ENCODE assay signal across 8 cellular contexts in the genomic region with DNA sequence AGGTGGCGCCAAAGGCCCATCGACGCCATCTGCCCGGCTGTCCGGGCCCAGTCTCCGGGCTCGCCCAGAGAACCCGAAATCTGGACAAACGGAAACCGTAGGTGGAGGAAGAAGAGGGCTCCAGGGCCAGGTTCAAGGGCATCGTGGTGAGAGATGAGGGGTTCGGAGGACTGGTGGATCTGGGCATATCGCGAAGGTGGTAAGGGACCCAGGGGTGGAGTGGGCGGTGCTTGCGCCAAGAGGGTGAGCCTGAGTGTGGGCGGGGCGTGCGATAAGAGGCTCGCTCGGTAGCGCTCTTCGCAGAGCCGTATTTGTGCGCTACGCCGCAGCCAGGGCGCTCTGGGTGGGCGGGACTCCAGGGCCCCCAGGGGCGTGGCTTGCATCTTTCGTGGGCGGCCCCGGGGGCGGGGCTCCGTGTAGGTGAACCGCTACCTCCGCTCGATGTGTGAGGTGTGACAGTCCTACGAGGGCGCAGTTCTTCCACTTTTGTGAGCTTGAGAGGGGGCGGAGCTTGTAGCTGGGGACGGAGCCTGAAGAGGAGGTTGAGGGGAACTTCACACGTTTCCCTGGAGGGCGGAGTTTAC. TPM values are rescaled to one million over a fixed set of nuclear protein-coding genes. Genes with fewer than 3 reads are reported as not detected.
DNase-seq lines count a peak whose midpoint lies in the region; TF ChIP-seq lines count a peak whose summit lies in the region.

No MANE protein-coding gene starts in this region.

- peaks cover 12% of the 10 kb centered on the region for H3K23me2 ChIP-seq in H9 (ENCODE audit: insufficient read length, low read depth, low read length, poor library complexity, severe bottlenecking)

- no peaks in the 10 kb centered on the region for H3K79me2 ChIP-seq in H9 (ENCODE audit: insufficient read depth, low read length)
- H3K79me2 ChIP-seq in Loucy (ENCODE audit: insufficient read depth, low read length) = no peaks in the 10 kb centered on the region
- no peaks in the 10 kb centered on the region for H3K79me2 ChIP-seq in neural progenitor cell (ENCODE audit: low read depth)

- H3K4ac ChIP-seq in H9 (ENCODE audit: low read depth, low read length) = no peak overlapping the region

- TF ChIP-seq POLR2A in Raji (IDR thresholded peaks at IDR 0.05; ENCODE audit: insufficient read depth, low read depth, low read length) (peak; percentile 52), stomach (IDR thresholded peaks at IDR 0.05) (no peak)

- H3K18ac ChIP-seq in H9 (ENCODE audit: insufficient read length, low read depth, low read length) = peak overlapping the region; percentile 11

- no peak overlapping the region for H2AK5ac ChIP-seq in H9 (ENCODE audit: insufficient read length, low read length)

- H3K36me3 ChIP-seq in Loucy (ENCODE audit: insufficient read depth, low read length) = no peaks in the 10 kb centered on the region
- H3K36me3 ChIP-seq in neural progenitor cell = no peaks in the 10 kb centered on the region
- no peaks in the 10 kb centered on the region for H3K36me3 ChIP-seq in stomach

- H3K9me3 Mint-ChIP-seq in H9 = no peaks in the 10 kb centered on the region; a peak in 1 of 5 replicates
- no peaks in the 10 kb centered on the region for H3K9me3 Mint-ChIP-seq in neural progenitor cell

- H3K4me2 ChIP-seq in H9 (ENCODE audit: insufficient read depth, insufficient read length, low read length) = peak overlapping the region; percentile 48
- peak overlapping the region; percentile 79 for H3K4me2 ChIP-seq in Loucy (ENCODE audit: low read depth, low read length, poor library complexity, severe bottlenecking)
- H3K4me2 ChIP-seq in neural progenitor cell = peak overlapping the region; percentile 74

- no peaks in the 10 kb centered on the region; a peak in 1 of 7 replicates for H3K36me3 Mint-ChIP-seq in H9 (ENCODE audit: insufficient read depth in 1 of 3, low read depth in 3 of 3)
- no peaks in the 10 kb centered on the region for H3K36me3 Mint-ChIP-seq in neural progenitor cell

- H3K14ac ChIP-seq in H9 (ENCODE audit: insufficient read depth, low read length) = 0 out of 2 replicates have a peak overlapping the region, but pooled peaks have one; percentile 55

- H2BK5ac ChIP-seq in H9 (ENCODE audit: insufficient read length, low read length) = no peak overlapping the region

- no peak overlapping the region for H3K23ac ChIP-seq in H9 (ENCODE audit: insufficient read length, low read depth, low read length)

- no peak overlapping the region for H4K5ac ChIP-seq in H9 (ENCODE audit: insufficient read length, low read depth, low read length)

- DNase-seq in ELR (ENCODE audit: low read depth) = peak; percentile 94
- DNase-seq in H9 = peak; percentile 92
- peak; percentile 99 for DNase-seq in activated effector memory CD4-positive, alpha-beta T cell treated with anti-CD3 and anti-CD28 coated beads, Interleukin-2, amount 50 U/mL, for 16 hours
- DNase-seq in foreskin fibroblast = peak; percentile 84 to 97
- peak; percentile 97 for DNase-seq in neural progenitor cell (ENCODE audit: low spot score)
- DNase-seq in stomach = peak; percentile 95

- no CpG with 5 or more reads among the region's 44 CpGs for WGBS in H9 (ENCODE audit: extremely low coverage, insufficient read length, low lambda C conversion rate)
- WGBS in stomach, 5 donors = 0 to 1% (median 0%) methylated on average over 25 to 44 of the region's 44 CpGs

- H3K9me3 ChIP-seq in H9 (ENCODE audit: control insufficient read depth, low read depth, low read length) (no peaks in the 10 kb centered on the region), Loucy (ENCODE audit: insufficient read depth, low read depth, low read length) (no peaks in the 10 kb centered on the region), neural progenitor cell (ENCODE audit: low read depth) (no peaks in the 10 kb centered on the region), stomach (no peaks in the 10 kb centered on the region)

- no peaks in the 10 kb centered on the region for H3K27me3 ChIP-seq in H9 (ENCODE audit: insufficient read depth, low read length)
- H3K27me3 ChIP-seq in Loucy (ENCODE audit: insufficient read depth, low read length, poor library complexity, severe bottlenecking) = no peaks in the 10 kb centered on the region
- peaks cover 30% of the 10 kb centered on the region for H3K27me3 ChIP-seq in neural progenitor cell
- H3K27me3 ChIP-seq in stomach = peaks cover 0 to 9% (median 0%) of the 10 kb centered on the region in 3 donors

- no peak overlapping the region for H4K91ac ChIP-seq in H9 (ENCODE audit: insufficient read length, low read depth, low read length)

- no peaks in the 10 kb centered on the region for H4K20me1 ChIP-seq in H9 (ENCODE audit: control insufficient read depth, insufficient read depth, insufficient read length)
- H4K20me1 ChIP-seq in Loucy (ENCODE audit: insufficient read depth, low read length, poor library complexity, severe bottlenecking) = no peaks in the 10 kb centered on the region
- no peaks in the 10 kb centered on the region for H4K20me1 ChIP-seq in neural progenitor cell (ENCODE audit: low read depth)

- intact Hi-C loops in stomach (cut with DNase I; ENCODE audit: low total_unique reads) = loop anchor here (10.0 kb wide), 1 partner anchor 73 kb away; no protein-coding TSS in a partner anchor

- H2BK15ac ChIP-seq in H9 (ENCODE audit: low read depth, low read length) = no peak overlapping the region

- H3K4me3 Mint-ChIP-seq in H9 (peak overlapping the region; percentile 78 to 86), neural progenitor cell (peak overlapping the region; percentile 91)

- no peaks in the 10 kb centered on the region for H3K79me1 ChIP-seq in H9 (ENCODE audit: insufficient read depth, low read depth, low read length, poor library complexity, severe bottlenecking)

- TF ChIP-seq EP300 in stomach (IDR thresholded peaks at IDR 0.05) = no peak

- no peak overlapping the region for H2BK120ac ChIP-seq in H9 (ENCODE audit: low read depth, low read length, poor library complexity, severe bottlenecking)

- H3K9ac ChIP-seq in H9 (ENCODE audit: extremely low read depth, insufficient read length, low read length) = no peak overlapping the region
- peak overlapping the region; percentile 52 for H3K9ac ChIP-seq in Loucy (ENCODE audit: low read depth, low read length, poor library complexity, severe bottlenecking)
- no peak overlapping the region for H3K9ac ChIP-seq in neural progenitor cell

- H3K4me1 Mint-ChIP-seq in H9 (peaks cover 10 to 20% of the 10 kb centered on the region in 2 experiments), neural progenitor cell (peaks cover 21% of the 10 kb centered on the region)

- H3K56ac ChIP-seq in H9 (ENCODE audit: insufficient read length, low read depth, low read length) = no peak overlapping the region

- H3F3A ChIP-seq in Loucy (ENCODE audit: low read depth) (no peaks in the 10 kb centered on the region), neural progenitor cell (ENCODE audit: low read depth) (peaks cover 34% of the 10 kb centered on the region)

- H2BK20ac ChIP-seq in H9 (ENCODE audit: low read depth, low read length, poor library complexity, severe bottlenecking) = no peak overlapping the region

- no peak overlapping the region for H3K27ac ChIP-seq in H9 (ENCODE audit: insufficient read length, low read depth, low read length)
- H3K27ac ChIP-seq in neural progenitor cell = no peak overlapping the region
- H3K27ac ChIP-seq in stomach = peak overlapping the region; percentile 84 to 94 (median 90)

- TF ChIP-seq CTCF in H9 (conservative IDR thresholded peaks at IDR 0.05) (peak; percentile 95), Loucy (conservative IDR thresholded peaks at IDR 0.05; ENCODE audit: low read length) (peak; percentile 99), foreskin fibroblast (IDR thresholded peaks at IDR 0.05; ENCODE audit: low read depth, low read length) (peak; percentile 92), neural progenitor cell (IDR thresholded peaks at IDR 0.05) (peak; percentile 94), stomach (IDR thresholded peaks at IDR 0.05) (peak in 4 of 7 experiments; percentile 74 to 96 (median 88))

- H3K27me3 Mint-ChIP-seq in H9 (ENCODE audit: low read depth) (peaks cover 24% of the 10 kb centered on the region), neural progenitor cell (ENCODE audit: insufficient read depth, low read depth) (peaks cover 10% of the 10 kb centered on the region)

- H3K4me1 ChIP-seq in H9 (ENCODE audit: insufficient read depth, low read length) = no peaks in the 10 kb centered on the region
- peaks cover 19% of the 10 kb centered on the region for H3K4me1 ChIP-seq in Loucy (ENCODE audit: insufficient read depth, low read length, poor library complexity, severe bottlenecking)
- peaks cover 14% of the 10 kb centered on the region for H3K4me1 ChIP-seq in neural progenitor cell
- H3K4me1 ChIP-seq in stomach = peaks cover 29 to 49% (median 44%) of the 10 kb centered on the region in 4 donors

- H3K4me3 ChIP-seq in Loucy (ENCODE audit: low read length, poor library complexity, severe bottlenecking) (peak overlapping the region; percentile 76), foreskin fibroblast (ENCODE audit: low read depth in 1 of 2, low read length in 2 of 2) (peak overlapping the region; percentile 54 to 67), neural progenitor cell (peak overlapping the region; percentile 53), stomach (peak overlapping the region; percentile 46 to 56 (median 56))

- no peak overlapping the region for H2AFZ ChIP-seq in H9 (ENCODE audit: low read length)
- peak overlapping the region; percentile 92 for H2AFZ ChIP-seq in Loucy (ENCODE audit: low read length)
- peak overlapping the region; percentile 95 for H2AFZ ChIP-seq in neural progenitor cell (replicated peaks)

- peak overlapping the region; percentile 91 to 99 (median 98) for H3K27ac Mint-ChIP-seq in H9
- H3K27ac Mint-ChIP-seq in neural progenitor cell = peak overlapping the region; percentile 93

- no peak overlapping the region for H2BK12ac ChIP-seq in H9 (ENCODE audit: insufficient read length, low read depth, low read length)

- H3K9me2 ChIP-seq in Loucy (replicated peaks; ENCODE audit: low read depth, low read length) = no peaks in the 10 kb centered on the region

- no peak overlapping the region for H3T11ph ChIP-seq in H9 (ENCODE audit: low read length)

- H4K8ac ChIP-seq in H9 (replicated peaks; ENCODE audit: insufficient read length, low read depth, low read length) = no peak overlapping the region

RNA-seq across cellular contexts. Expression of gene CD248, which starts 4.8 kb away (rescaled TPM):
- total RNA-seq in H9 (2021) (1.3 and 1.5 TPM in 2 replicates), neural progenitor cell (ENCODE audit: low replicate concordance) (0.62 and 0.99 TPM in 2 replicates), stomach (10 to 100 TPM in 2 of 5 donors, 1 to 10 TPM in 2, under 1 TPM in 1; 0.58 to 66.9 (median 6.8) TPM)
- polyA plus RNA-seq in stomach = 1 to 10 TPM; 2.3 to 5.6 (median 4.6) TPM

RNA-seq across cellular contexts. Expression of gene TMEM151A, which starts 20.4 kb away (rescaled TPM):
- total RNA-seq in H9 (2021) (1.2 and 1.4 TPM in 2 replicates), neural progenitor cell (ENCODE audit: low replicate concordance) (0.03 TPM in 1 of 2 replicates, not detected in the other), stomach (10 to 100 TPM in 2 of 5 donors, 1 to 10 TPM in 1, not detected in 2; 2.8 to 19.6 (median 18.3) TPM)
- 1 to 10 TPM in 2 of 3 donors, under 1 TPM in 1; 0.46 to 2.8 (median 2.4) TPM for polyA plus RNA-seq in stomach

RNA-seq across cellular contexts. Expression of gene YIF1A, which starts 23.1 kb away (rescaled TPM):
- total RNA-seq in H9 (2021) (64.3 and 71.6 TPM in 2 replicates), neural progenitor cell (ENCODE audit: low replicate concordance) (19.0 and 41.0 TPM in 2 replicates), stomach (100 to 1,000 TPM in 1 of 5 donors, 10 to 100 TPM in 4; 11.6 to 122 (median 41.9) TPM)
- 10 to 100 TPM; 67.1 to 88.1 (median 87.7) TPM for polyA plus RNA-seq in stomach

RNA-seq across cellular contexts. Expression of gene RIN1, which starts 24.2 kb away (rescaled TPM):
- total RNA-seq in H9 (2021) (5.4 and 5.5 TPM in 2 replicates), neural progenitor cell (ENCODE audit: low replicate concordance) (0.56 and 2.6 TPM in 2 replicates), stomach (10 to 100 TPM in 2 of 5 donors, 1 to 10 TPM in 2, under 1 TPM in 1; 0.58 to 26.4 (median 7.1) TPM)
- 10 to 100 TPM in 2 of 3 donors, 1 to 10 TPM in 1; 7.8 to 17.3 (median 10.7) TPM for polyA plus RNA-seq in stomach

RNA-seq across cellular contexts. Expression of gene BRMS1, which starts 32.8 kb away (rescaled TPM):
- total RNA-seq in H9 (2021) (50.1 and 50.5 TPM in 2 replicates), neural progenitor cell (ENCODE audit: low replicate concordance) (16.4 and 34.6 TPM in 2 replicates), stomach (100 to 1,000 TPM in 1 of 5 donors, 10 to 100 TPM in 4; 14.6 to 105 (median 37.4) TPM)
- 10 to 100 TPM; 60.1 to 68.7 (median 64.2) TPM for polyA plus RNA-seq in stomach

Comparison
In these comparisons a context has a peak if more than half of its experiments do, and no peak if none do; other contexts are left out.
1. H3K27ac ChIP-seq: peak in stomach (5 of 5); none in H9 (single experiment) and neural progenitor cell (single experiment).
2. Peak in every context shown above with its lines, with median percentiles within 50 percentile points of each other: DNase-seq, H3K4me2 ChIP-seq, CTCF ChIP-seq and H3K4me3 ChIP-seq.